Comparison of ENCODE assay signal across 7 cellular contexts in genomic region chr2:167548396-167548795, GRCh38.
"Had no signal": no experiment of that assay in that cellular context is flagged by ENCODE, and none has a peak within 500 bp of the region (broad histone marks: within the 10 kb centered on the region; RNA-seq: fewer than 3 reads in every experiment).

No MANE protein-coding gene starts in this region.

- H3K9me3 Mint-ChIP-seq: IgD-negative memory B cell had no signal

- H3K36me3 Mint-ChIP-seq: IgD-negative memory B cell had no signal

- H3K4me1 Mint-ChIP-seq: IgD-negative memory B cell had no signal

- H3K27ac Mint-ChIP-seq: IgD-negative memory B cell had no signal

- H3K4me3 ChIP-seq: K562 had no signal

- H3K4me3 Mint-ChIP-seq: IgD-negative memory B cell had no signal

- DNase-seq: IMR-90, KBM-7 had no signal

- H3K27ac ChIP-seq: HL-60 had no signal

- FAIRE-seq: HepG2, HTR-8/SVneo, K562 had no signal

- ATAC-seq: HepG2, K562 had no signal
